Comparison of ENCODE assay signal across 33 cellular contexts in genomic region chr1:93633313-93633712, GRCh38.
"Had no signal": no experiment of that assay in that cellular context is flagged by ENCODE, and none has a peak within 500 bp of the region (broad histone marks: within the 10 kb centered on the region; RNA-seq: fewer than 3 reads in every experiment).

No MANE protein-coding gene starts in this region.

- ATAC-seq: activated naive CD4-positive, alpha-beta T cell treated with anti-CD3 and anti-CD28 coated beads, Interleukin-2, amount 50 U/mL, for 72 hours; activated T-cell treated with anti-CD3 and anti-CD28 coated beads, Interleukin-2, amount 50 U/mL, for 72 hours; effector memory CD8-positive, alpha-beta T cell; esophagus mucosa; T-helper 17 cell had no signal

- DNase-seq: activated CD4-positive, alpha-beta memory T cell treated with anti-CD3 and anti-CD28 coated beads, Interleukin-2, amount 10 ng/mL, durations not matched to agents 7 days and 5 days; activated CD4-positive, alpha-beta T cell treated with anti-CD3 and anti-CD28 coated beads for 1 hour; activated CD4-positive, alpha-beta T cell treated with anti-CD3 and anti-CD28 coated beads for 4 hours; activated CD4-positive, alpha-beta T cell treated with anti-CD3 and anti-CD28 coated beads, Interleukin-2, amount 10 ng/mL, durations not matched to agents 7 days and 5 days; activated CD4-positive, alpha-beta T cell treated with anti-CD3 and anti-CD28 coated beads, Interleukin-2, amount 50 U/mL, for 4 hours; activated CD4-positive, CD25-positive, alpha-beta regulatory T cell; activated CD8-positive, alpha-beta memory T cell treated with anti-CD3 and anti-CD28 coated beads, Interleukin-2, amount 50 U/mL, for 48 hours; activated gamma-delta T cell; activated naive CD4-positive, alpha-beta T cell; activated naive CD4-positive, alpha-beta T cell treated with anti-CD3 and anti-CD28 coated beads, Interleukin-2, amount 10 ng/mL, durations not matched to agents 7 days and 5 days; activated naive CD8-positive, alpha-beta T cell treated with anti-CD3 and anti-CD28 coated beads, Interleukin-2, amount 10 ng/mL, durations not matched to agents 7 days and 5 days; activated T-cell treated with anti-CD3 and anti-CD28 coated beads for 4 hours; activated T-cell treated with anti-CD3 and anti-CD28 coated beads, Interleukin-2, amount 50 U/mL, for 24 hours; activated T-cell treated with anti-CD3 and anti-CD28 coated beads, Interleukin-2, amount 50 U/mL, for 72 hours; cortex of kidney; dermis blood vessel endothelial cell; effector CD4-positive, alpha-beta T cell; effector memory CD8-positive, alpha-beta T cell; foreskin fibroblast; hippocampal formation; T-helper 17 cell; T1000 had no signal

- H3K27ac ChIP-seq: ascending aorta, breast epithelium, cardiac muscle cell had no signal

- H3K4me1 ChIP-seq: breast epithelium had no signal

- H3K9me3 ChIP-seq: ascending aorta, breast epithelium had no signal

- H3K9me3 Mint-ChIP-seq: activated CD4-positive, alpha-beta memory T cell treated with anti-CD3 and anti-CD28 coated beads, Interleukin-2, amount 10 ng/mL, durations not matched to agents 7 days and 5 days; activated CD4-positive, alpha-beta T cell treated with anti-CD3 and anti-CD28 coated beads, Interleukin-2, amount 10 ng/mL, durations not matched to agents 7 days and 5 days; activated naive CD4-positive, alpha-beta T cell treated with anti-CD3 and anti-CD28 coated beads, Interleukin-2, amount 10 ng/mL, durations not matched to agents 7 days and 5 days; activated naive CD4-positive, alpha-beta T cell treated with anti-CD3 and anti-CD28 coated beads, Interleukin-2, amount 50 U/mL, for 72 hours; activated naive CD8-positive, alpha-beta T cell treated with anti-CD3 and anti-CD28 coated beads, Interleukin-2, amount 10 ng/mL, durations not matched to agents 7 days and 5 days; activated T-cell treated with anti-CD3 and anti-CD28 coated beads, Interleukin-2, amount 50 U/mL, for 24 hours; activated T-cell treated with anti-CD3 and anti-CD28 coated beads, Interleukin-2, amount 50 U/mL, for 72 hours; central memory CD8-positive, alpha-beta T cell; effector memory CD8-positive, alpha-beta T cell; T-helper 2 cell treated with Interferon-gamma antibody and Interleukin-4, amounts not matched to agents 5 μg/mL and 100 μg/mL, for 36 hours had no signal

- H3K36me3 Mint-ChIP-seq: activated naive CD4-positive, alpha-beta T cell treated with anti-CD3 and anti-CD28 coated beads, Interleukin-2, amount 10 ng/mL, durations not matched to agents 7 days and 5 days; activated naive CD4-positive, alpha-beta T cell treated with anti-CD3 and anti-CD28 coated beads, Interleukin-2, amount 50 U/mL, for 72 hours; activated naive CD8-positive, alpha-beta T cell treated with anti-CD3 and anti-CD28 coated beads, Interleukin-2, amount 10 ng/mL, durations not matched to agents 7 days and 5 days had no signal

- FAIRE-seq: colon, endometrium, frontal cortex had no signal

- H3K27me3 Mint-ChIP-seq: activated CD4-positive, alpha-beta memory T cell treated with anti-CD3 and anti-CD28 coated beads, Interleukin-2, amount 10 ng/mL, durations not matched to agents 7 days and 5 days; activated CD4-positive, alpha-beta T cell treated with anti-CD3 and anti-CD28 coated beads, Interleukin-2, amount 10 ng/mL, durations not matched to agents 7 days and 5 days; activated naive CD8-positive, alpha-beta T cell treated with anti-CD3 and anti-CD28 coated beads, Interleukin-2, amount 10 ng/mL, durations not matched to agents 7 days and 5 days; activated T-cell treated with anti-CD3 and anti-CD28 coated beads, Interleukin-2, amount 50 U/mL, for 24 hours; central memory CD8-positive, alpha-beta T cell; T-helper 17 cell had no signal

- H3K4me3 Mint-ChIP-seq: activated CD4-positive, alpha-beta memory T cell treated with anti-CD3 and anti-CD28 coated beads, Interleukin-2, amount 10 ng/mL, durations not matched to agents 7 days and 5 days; activated CD4-positive, alpha-beta T cell treated with anti-CD3 and anti-CD28 coated beads, Interleukin-2, amount 10 ng/mL, durations not matched to agents 7 days and 5 days; activated naive CD4-positive, alpha-beta T cell treated with anti-CD3 and anti-CD28 coated beads, Interleukin-2, amount 10 ng/mL, durations not matched to agents 7 days and 5 days; activated naive CD8-positive, alpha-beta T cell treated with anti-CD3 and anti-CD28 coated beads, Interleukin-2, amount 10 ng/mL, durations not matched to agents 7 days and 5 days; activated T-cell treated with anti-CD3 and anti-CD28 coated beads, Interleukin-2, amount 50 U/mL, for 24 hours; activated T-cell treated with anti-CD3 and anti-CD28 coated beads, Interleukin-2, amount 50 U/mL, for 72 hours; brain; central memory CD8-positive, alpha-beta T cell; effector memory CD8-positive, alpha-beta T cell; T-helper 17 cell; T-helper 2 cell treated with Interferon-gamma antibody and Interleukin-4, amounts not matched to agents 5 μg/mL and 100 μg/mL, for 36 hours had no signal

- H3K27ac Mint-ChIP-seq: activated CD4-positive, alpha-beta memory T cell treated with anti-CD3 and anti-CD28 coated beads, Interleukin-2, amount 10 ng/mL, durations not matched to agents 7 days and 5 days; activated CD4-positive, alpha-beta T cell treated with anti-CD3 and anti-CD28 coated beads, Interleukin-2, amount 10 ng/mL, durations not matched to agents 7 days and 5 days; activated naive CD4-positive, alpha-beta T cell treated with anti-CD3 and anti-CD28 coated beads, Interleukin-2, amount 10 ng/mL, durations not matched to agents 7 days and 5 days; activated naive CD8-positive, alpha-beta T cell treated with anti-CD3 and anti-CD28 coated beads, Interleukin-2, amount 10 ng/mL, durations not matched to agents 7 days and 5 days; activated T-cell treated with anti-CD3 and anti-CD28 coated beads, Interleukin-2, amount 50 U/mL, for 24 hours; activated T-cell treated with anti-CD3 and anti-CD28 coated beads, Interleukin-2, amount 50 U/mL, for 72 hours; brain; effector memory CD8-positive, alpha-beta T cell; T-helper 17 cell; T-helper 2 cell treated with Interferon-gamma antibody and Interleukin-4, amounts not matched to agents 5 μg/mL and 100 μg/mL, for 36 hours had no signal

- H3K4me3 ChIP-seq: ascending aorta, breast epithelium, cardiac muscle cell had no signal

- H3K27me3 ChIP-seq: ascending aorta, breast epithelium, cardiac muscle cell had no signal

- H3K36me3 ChIP-seq: ascending aorta, breast epithelium, cardiac muscle cell had no signal

- H3K4me1 Mint-ChIP-seq: activated CD4-positive, alpha-beta T cell treated with anti-CD3 and anti-CD28 coated beads, Interleukin-2, amount 10 ng/mL, durations not matched to agents 7 days and 5 days; activated naive CD4-positive, alpha-beta T cell treated with anti-CD3 and anti-CD28 coated beads, Interleukin-2, amount 10 ng/mL, durations not matched to agents 7 days and 5 days; activated naive CD8-positive, alpha-beta T cell treated with anti-CD3 and anti-CD28 coated beads, Interleukin-2, amount 10 ng/mL, durations not matched to agents 7 days and 5 days; central memory CD8-positive, alpha-beta T cell; T-helper 17 cell had no signal
